In the genomic region with DNA sequence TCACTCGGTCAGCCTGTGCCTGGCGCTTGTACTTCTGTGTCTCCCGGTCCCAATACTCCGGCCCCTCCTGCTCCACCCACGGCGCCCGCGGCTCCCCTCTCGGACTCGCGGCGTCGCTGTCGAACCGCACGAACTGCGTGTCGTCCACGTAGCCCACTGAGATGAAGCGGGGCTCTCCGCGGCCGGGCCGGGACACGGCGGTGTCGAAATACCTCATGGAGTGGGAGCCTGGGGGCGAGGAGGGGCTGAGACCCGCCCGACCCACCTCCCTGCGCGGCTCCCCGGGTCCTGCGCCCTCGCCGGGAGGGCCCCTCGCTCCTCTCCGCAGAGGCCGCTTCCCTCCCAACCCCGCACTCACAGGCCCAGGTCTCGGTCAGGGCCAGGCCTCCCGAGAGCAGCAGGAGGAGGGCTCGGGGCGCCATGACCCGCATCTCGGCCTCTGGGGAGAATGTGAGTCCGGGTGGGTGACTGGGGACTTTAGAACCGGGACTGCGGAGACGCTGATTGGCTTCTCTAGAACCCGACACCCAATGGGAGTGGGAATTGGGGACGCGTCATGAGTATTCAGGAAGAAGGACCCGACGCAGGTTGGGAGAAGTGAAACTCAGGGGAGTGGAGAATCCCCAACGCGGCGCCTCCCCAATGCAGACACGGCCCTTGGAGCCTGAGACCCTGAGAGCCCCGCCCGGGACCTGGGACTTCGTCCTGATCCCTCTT, we compare ENCODE assay signal across 8 cellular contexts. TPM values are rescaled to one million over a fixed set of nuclear protein-coding genes. Genes with fewer than 3 reads are reported as not detected.
A peak's percentile ranks its signal among the peaks of the same experiment; 100 is the strongest.
DNase-seq lines count a peak whose midpoint lies in the region; ATAC-seq and TF ChIP-seq lines count a peak whose summit lies in the region.

TSS of gene HLA-C (minus strand) at position 452 of the 717 bp plus-strand sequence. CDS start at position 431, 21 bp downstream.

- DNase-seq in Ammon's horn (ENCODE audit: low spot score) = peak; percentile 97
- DNase-seq in NCI-H524 treated with DMSO at 0.1 percent for 48 hours (lab: John Stamatoyannopoulos, UW) = peak; percentile 6
- DNase-seq in activated CD4-positive, alpha-beta T cell treated with anti-CD3 and anti-CD28 coated beads, Interleukin-2, amount 50 U/mL, for 1 hour = peak; percentile 86
- DNase-seq in left lobe of liver (ENCODE audit: low spot score) = peak; percentile 95
- DNase-seq in stimulated activated CD4-positive, alpha-beta T cell treated with anti-CD3 and anti-CD28 coated beads, Interleukin-2, amount 100 ng/mL, for 24 hours = peak; percentile 84 to 86

- H3K9me3 Mint-ChIP-seq in dendritic cell treated with granulocyte-macrophage colony-stimulating factor and Interleukin-4, amounts not matched to agents 40 ng/mL and 50 ng/mL, for 4 days = no peaks in the 10 kb centered on the region

- peak within 1 kb of the TSS; percentile 90 for H3K27ac Mint-ChIP-seq in dendritic cell treated with granulocyte-macrophage colony-stimulating factor and Interleukin-4, amounts not matched to agents 40 ng/mL and 50 ng/mL, for 4 days

- ATAC-seq in HG03432 (IDR thresholded peaks at IDR 0.05; ENCODE audit: unreplicated experiment) = peak; percentile 72
- peak; percentile 95 for ATAC-seq in left lobe of liver

- TF ChIP-seq POLR2A in GM19099 (IDR thresholded peaks at IDR 0.05; ENCODE audit: extremely low read depth, insufficient read length, low read depth) = peak; percentile 96

- H3K4me3 Mint-ChIP-seq in dendritic cell treated with granulocyte-macrophage colony-stimulating factor and Interleukin-4, amounts not matched to agents 40 ng/mL and 50 ng/mL, for 4 days = peak within 1 kb of the TSS; percentile 94

- intact Hi-C loops in dendritic cell treated with granulocyte-macrophage colony-stimulating factor and Interleukin-4, amounts not matched to agents 40 ng/mL and 50 ng/mL, for 4 days (cut with micrococcal nuclease) = loop anchor here (1.0 to 5.0 kb wide), 3 partner anchors 54 to 96 kb away; no protein-coding TSS in a partner anchor

- H3K27me3 Mint-ChIP-seq in dendritic cell treated with granulocyte-macrophage colony-stimulating factor and Interleukin-4, amounts not matched to agents 40 ng/mL and 50 ng/mL, for 4 days = peaks cover 14% of the 10 kb centered on the region

- H3K4me1 Mint-ChIP-seq in dendritic cell treated with granulocyte-macrophage colony-stimulating factor and Interleukin-4, amounts not matched to agents 40 ng/mL and 50 ng/mL, for 4 days (ENCODE audit: low read depth) = peaks cover 55% of the 10 kb centered on the region

- peaks cover 42% of the 10 kb centered on the region for H3K36me3 Mint-ChIP-seq in dendritic cell treated with granulocyte-macrophage colony-stimulating factor and Interleukin-4, amounts not matched to agents 40 ng/mL and 50 ng/mL, for 4 days (ENCODE audit: low read depth)

RNA-seq across cellular contexts. Expression of gene HLA-C, which starts in this region (rescaled TPM):
- total RNA-seq in left lobe of liver = 397 TPM

Comparison
In these comparisons a context has a peak if more than half of its experiments do, and no peak if none do; other contexts are left out.
1. Peak in every context shown above with its lines: DNase-seq and ATAC-seq.
2. DNase-seq: peak in every context shown above with its lines; median percentile 97 in Ammon's horn; 95 in left lobe of liver; 86 in activated CD4-positive, alpha-beta T cell treated with anti-CD3 and anti-CD28 coated beads, Interleukin-2, amount 50 U/mL, for 1 hour; 85 in stimulated activated CD4-positive, alpha-beta T cell treated with anti-CD3 and anti-CD28 coated beads, Interleukin-2, amount 100 ng/mL, for 24 hours; 6 in NCI-H524 treated with DMSO at 0.1 percent for 48 hours.